Comparison of ENCODE assay signal across 28 cellular contexts in the genomic region with DNA sequence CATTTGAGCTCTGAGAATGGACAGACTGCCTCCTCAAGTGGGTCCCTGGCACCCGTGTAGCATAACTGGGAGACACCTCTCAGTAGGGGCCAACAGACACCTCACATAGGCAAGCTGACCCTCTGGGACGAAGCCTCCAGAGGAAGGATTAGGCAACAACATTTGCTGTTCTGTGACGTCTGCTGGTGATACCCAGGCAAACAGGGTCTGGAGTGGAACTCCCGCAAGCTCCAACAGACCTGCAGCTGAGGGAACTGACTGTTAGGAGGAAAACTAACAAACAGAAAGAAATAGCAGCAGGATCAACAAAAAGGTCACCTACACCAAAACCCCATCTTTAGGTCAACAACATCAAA.
DNase-seq lines count a peak whose midpoint lies in the region; ATAC-seq and TF ChIP-seq lines count a peak whose summit lies in the region.
"Had no signal": no experiment of that assay in that cellular context is flagged by ENCODE, and none has a peak within 500 bp of the region (broad histone marks: within the 10 kb centered on the region; RNA-seq: fewer than 3 reads in every experiment).

No MANE protein-coding gene starts in this region.

- peaks cover 18% of the 10 kb centered on the region for H3K79me2 ChIP-seq in GM23338 (replicated peaks; ENCODE audit: insufficient read depth)

- H3K9me3 ChIP-seq in HUES64 (ENCODE audit: insufficient read depth, low read depth, low read length) (peaks cover 4% of the 10 kb centered on the region; the same call in 1 of the 2 replicates), iPS-15b (ENCODE audit: control insufficient read depth, insufficient read depth, low read length) (no peaks in the 10 kb centered on the region)
- H3K9me3 ChIP-seq: A549, Caco-2 had no signal

- peak overlapping the region; percentile 72; the same call in 1 of the 2 replicates for H3K4me2 ChIP-seq in GM23338
- H3K4me2 ChIP-seq: A549 had no signal

- 0 out of 2 replicates have a peak overlapping the region, but pooled peaks have one; percentile 48 for H3K4me3 ChIP-seq in GM23338
- peak overlapping the region; percentile 45; the same call in 1 of the 2 replicates for H3K4me3 ChIP-seq in HUES64 (ENCODE audit: low read length)
- peak overlapping the region; percentile 68 for H3K4me3 ChIP-seq in iPS-15b (ENCODE audit: low read depth, low read length)
- H3K4me3 ChIP-seq: A549, HAP-1 had no signal

- H3K36me3 ChIP-seq in GM23338 (ENCODE audit: insufficient read depth) (peaks cover 8% of the 10 kb centered on the region; the same call in 1 of the 2 replicates), HUES64 (ENCODE audit: insufficient read depth, low read length) (peaks cover 6% of the 10 kb centered on the region; the same call in 1 of the 2 replicates), iPS-15b (ENCODE audit: control insufficient read depth, insufficient read depth, low read length) (no peaks in the 10 kb centered on the region)

- H3K4me1 Mint-ChIP-seq in GM23338 (no peaks in the 10 kb centered on the region; the same call in 2 of the 3 replicates), progenitor cell of endocrine pancreas (ENCODE audit: low read depth) (peaks cover 5% of the 10 kb centered on the region)
- H3K4me1 Mint-ChIP-seq: CD4-positive, alpha-beta memory T cell; T-cell had no signal

- H2AFZ ChIP-seq in GM23338 = no peak overlapping the region; the same call in 1 of the 2 replicates

- peaks cover 8% of the 10 kb centered on the region; the same call in 1 of the 2 replicates for H3K4me1 ChIP-seq in GM23338 (ENCODE audit: insufficient read depth)
- H3K4me1 ChIP-seq in HUES64 (ENCODE audit: insufficient read depth, low read length) = no peaks in the 10 kb centered on the region
- H3K4me1 ChIP-seq in iPS-15b (ENCODE audit: control insufficient read depth, insufficient read depth, low read length) = no peaks in the 10 kb centered on the region
- H3K4me1 ChIP-seq: A549, Caco-2, HAP-1 had no signal

- H3K27ac ChIP-seq in GM23338 (ENCODE audit: low read depth) (no peak overlapping the region), HUES64 (ENCODE audit: low read depth, low read length) (no peak overlapping the region)
- H3K27ac ChIP-seq: A549, HL-60 had no signal

- 69% methylated on average over 4 of the region's 4 CpGs for WGBS in HUES64

- DNase-seq in GM23338 (ENCODE audit: low spot score) (peak; percentile 11), progenitor cell of endocrine pancreas (ENCODE audit: low spot score, unreplicated experiment) (no peak), SHP77 treated with DMSO at 0.1 percent for 48 hours (lab: John Stamatoyannopoulos, UW) (no peak)
- DNase-seq in stimulated activated naive CD4-positive, alpha-beta T cell (lab: John Stamatoyannopoulos, UW) = no peak
- DNase-seq: AML-193, C1 segment of cervical spinal cord, DMS 273 treated with DMSO at 0.1 percent for 48 hours, DMS79, EL, GF-D8, HFFc6, IMR-90, KG1, MM.1S, NCI-H2081, NCI-H2171, NCI-H226, Right ventricle myocardium superior, RPMI8226 had no signal

- no peak for TF ChIP-seq CTCF in GM23338 (conservative IDR thresholded peaks at IDR 0.05; ENCODE audit: low read depth in 2 of 2)
- no peak for TF ChIP-seq CTCF in progenitor cell of endocrine pancreas (IDR thresholded peaks at IDR 0.05; ENCODE audit: unreplicated experiment)

- H3K36me3 Mint-ChIP-seq in GM23338 (ENCODE audit: low read depth) (peaks cover 36% of the 10 kb centered on the region), progenitor cell of endocrine pancreas (ENCODE audit: insufficient read depth) (peaks cover 35% of the 10 kb centered on the region)

- no peak overlapping the region for H3K27ac Mint-ChIP-seq in GM23338
- H3K27ac Mint-ChIP-seq in progenitor cell of endocrine pancreas = no peak overlapping the region
- H3K27ac Mint-ChIP-seq: CD4-positive, alpha-beta memory T cell; HFFc6; T-cell had no signal

- peak; percentile 70 for ATAC-seq in GM23338
- ATAC-seq in GM21737 (IDR thresholded peaks at IDR 0.05; ENCODE audit: unreplicated experiment) = no peak
- ATAC-seq: A549, T-cell had no signal

- peaks cover 1% of the 10 kb centered on the region for H3K27me3 Mint-ChIP-seq in GM23338 (ENCODE audit: insufficient read depth, low read depth, poor library complexity)
- H3K27me3 Mint-ChIP-seq in progenitor cell of endocrine pancreas = no peaks in the 10 kb centered on the region
- H3K27me3 Mint-ChIP-seq: CD4-positive, alpha-beta memory T cell; T-cell had no signal

- H3K9ac ChIP-seq in HUES64 (ENCODE audit: low read depth, low read length) (no peak overlapping the region), iPS-15b (ENCODE audit: low read depth, low read length) (no peak overlapping the region)

- no peaks in the 10 kb centered on the region for H4K20me1 ChIP-seq in GM23338 (replicated peaks; ENCODE audit: insufficient read depth)

- no peak overlapping the region for H3K4me3 Mint-ChIP-seq in GM23338
- H3K4me3 Mint-ChIP-seq in progenitor cell of endocrine pancreas (ENCODE audit: low read depth) = peak overlapping the region; percentile 49
- H3K4me3 Mint-ChIP-seq: CD4-positive, alpha-beta memory T cell; HFFc6; T-cell had no signal

- no peaks in the 10 kb centered on the region for H3F3A ChIP-seq in GM23338 (replicated peaks; ENCODE audit: low read depth)

- no peaks in the 10 kb centered on the region; the same call in 1 of the 2 replicates for H3K9me2 ChIP-seq in GM23338 (ENCODE audit: insufficient read depth)

- no peaks in the 10 kb centered on the region for H3K27me3 ChIP-seq in GM23338 (ENCODE audit: insufficient read depth)
- H3K27me3 ChIP-seq in HUES64 (ENCODE audit: insufficient read depth, low read length) = no peaks in the 10 kb centered on the region
- no peaks in the 10 kb centered on the region for H3K27me3 ChIP-seq in iPS-15b (ENCODE audit: control insufficient read depth, insufficient read depth, low read length)

- H3K9me3 Mint-ChIP-seq in GM23338 (peaks cover 7% of the 10 kb centered on the region; the same call in 2 of the 3 replicates), progenitor cell of endocrine pancreas (ENCODE audit: low read depth) (peaks cover 21% of the 10 kb centered on the region)
- H3K9me3 Mint-ChIP-seq: HFFc6 had no signal

TF ChIP-seq in GM23338, 12 proteins besides CTCF, POLR2A, EP300 and RAD21 (continues in another document):
- TF ChIP-seq JUNB (IDR thresholded peaks at IDR 0.05; ENCODE audit: unreplicated experiment) = no peak
- no peak for TF ChIP-seq EZH2phosphoT487 (IDR thresholded peaks at IDR 0.05; ENCODE audit: unreplicated experiment)
- TF ChIP-seq ZNF114 (CRISPR knock-in tag; IDR thresholded peaks at IDR 0.05) = no peak
- TF ChIP-seq STAT1 (IDR thresholded peaks at IDR 0.05; ENCODE audit: unreplicated experiment) = no peak
- no peak for TF ChIP-seq ETS1 (IDR thresholded peaks at IDR 0.05)
- no peak for TF ChIP-seq NANOG (IDR thresholded peaks at IDR 0.05; ENCODE audit: borderline replicate concordance)
- TF ChIP-seq CREB1 (CRISPR knock-in tag; IDR thresholded peaks at IDR 0.05; ENCODE audit: low read depth) = no peak
- TF ChIP-seq EZH2 (IDR thresholded peaks at IDR 0.05; ENCODE audit: low read depth, unreplicated experiment) = no peak
- TF ChIP-seq, protein P1, sequence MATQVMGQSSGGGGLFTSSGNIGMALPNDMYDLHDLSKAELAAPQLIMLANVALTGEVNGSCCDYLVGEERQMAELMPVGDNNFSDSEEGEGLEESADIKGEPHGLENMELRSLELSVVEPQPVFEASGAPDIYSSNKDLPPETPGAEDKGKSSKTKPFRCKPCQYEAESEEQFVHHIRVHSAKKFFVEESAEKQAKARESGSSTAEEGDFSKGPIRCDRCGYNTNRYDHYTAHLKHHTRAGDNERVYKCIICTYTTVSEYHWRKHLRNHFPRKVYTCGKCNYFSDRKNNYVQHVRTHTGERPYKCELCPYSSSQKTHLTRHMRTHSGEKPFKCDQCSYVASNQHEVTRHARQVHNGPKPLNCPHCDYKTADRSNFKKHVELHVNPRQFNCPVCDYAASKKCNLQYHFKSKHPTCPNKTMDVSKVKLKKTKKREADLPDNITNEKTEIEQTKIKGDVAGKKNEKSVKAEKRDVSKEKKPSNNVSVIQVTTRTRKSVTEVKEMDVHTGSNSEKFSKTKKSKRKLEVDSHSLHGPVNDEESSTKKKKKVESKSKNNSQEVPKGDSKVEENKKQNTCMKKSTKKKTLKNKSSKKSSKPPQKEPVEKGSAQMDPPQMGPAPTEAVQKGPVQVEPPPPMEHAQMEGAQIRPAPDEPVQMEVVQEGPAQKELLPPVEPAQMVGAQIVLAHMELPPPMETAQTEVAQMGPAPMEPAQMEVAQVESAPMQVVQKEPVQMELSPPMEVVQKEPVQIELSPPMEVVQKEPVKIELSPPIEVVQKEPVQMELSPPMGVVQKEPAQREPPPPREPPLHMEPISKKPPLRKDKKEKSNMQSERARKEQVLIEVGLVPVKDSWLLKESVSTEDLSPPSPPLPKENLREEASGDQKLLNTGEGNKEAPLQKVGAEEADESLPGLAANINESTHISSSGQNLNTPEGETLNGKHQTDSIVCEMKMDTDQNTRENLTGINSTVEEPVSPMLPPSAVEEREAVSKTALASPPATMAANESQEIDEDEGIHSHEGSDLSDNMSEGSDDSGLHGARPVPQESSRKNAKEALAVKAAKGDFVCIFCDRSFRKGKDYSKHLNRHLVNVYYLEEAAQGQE (IDR thresholded peaks at IDR 0.05; ENCODE audit: unreplicated experiment) = no peak
